8 cellular contexts compared by ENCODE assay signal in genomic region chr14:100065161-100065871, GRCh38. TPM values are rescaled to one million over a fixed set of nuclear protein-coding genes. Genes with fewer than 3 reads are reported as not detected.
A peak's percentile ranks its signal among the peaks of the same experiment; 100 is the strongest.
DNase-seq lines count a peak whose midpoint lies in the region; ATAC-seq and TF ChIP-seq lines count a peak whose summit lies in the region.

EVL (plus strand) TSS chr14:100065422; CDS start chr14:100065501, 79 bp downstream.

- peak in 2 of 3 donors; percentile 17 to 40 for TF ChIP-seq POLR2A in body of pancreas (IDR thresholded peaks at IDR 0.05)

- TF ChIP-seq CTCF in body of pancreas (IDR thresholded peaks at IDR 0.05), result no peak

- H3K9me3 ChIP-seq in T-helper 17 cell (ENCODE audit: control insufficient read depth, low read length, poor library complexity, severe bottlenecking) (no peaks in the 10 kb centered on the region), body of pancreas (no peaks in the 10 kb centered on the region), mononuclear cell (ENCODE audit: low read depth, low read length) (no peaks in the 10 kb centered on the region)

- H3K4me1 ChIP-seq in body of pancreas (no peaks in the 10 kb centered on the region), mononuclear cell (ENCODE audit: insufficient read depth, low read length) (peaks cover 92% of the 10 kb centered on the region)

- H3K4me3 ChIP-seq in body of pancreas (no peak within 1 kb of the TSS), mononuclear cell (ENCODE audit: low read length) (peak within 1 kb of the TSS; percentile 78)

- peaks cover 74% of the 10 kb centered on the region for H3K4me1 Mint-ChIP-seq in T-helper 17 cell
- peaks cover 88% of the 10 kb centered on the region for H3K4me1 Mint-ChIP-seq in stimulated activated effector memory CD8-positive, alpha-beta T cell treated with anti-CD3 and anti-CD28 coated beads, Interleukin-12 subunit alpha, Interleukin-12 subunit beta, amount 100 ng/mL, for 72 hours

- H3K4me3 Mint-ChIP-seq in T-helper 17 cell, result peak within 1 kb of the TSS; percentile 98
- H3K4me3 Mint-ChIP-seq in stimulated activated effector memory CD8-positive, alpha-beta T cell treated with anti-CD3 and anti-CD28 coated beads, Interleukin-12 subunit alpha, Interleukin-12 subunit beta, amount 100 ng/mL, for 72 hours, result peak within 1 kb of the TSS; percentile 77

- H3K36me3 ChIP-seq in body of pancreas (replicated peaks in 1 of 2; ENCODE audit: insufficient read depth in 1 of 2, low read depth in 2 of 2), result no peaks in the 10 kb centered on the region

- peak within 1 kb of the TSS in 1 of 4 donors; percentile 52 for H3K27ac ChIP-seq in body of pancreas

- ATAC-seq in GM19043 (IDR thresholded peaks at IDR 0.05; ENCODE audit: low read depth, unreplicated experiment), result peak; percentile 37
- peak; percentile 44 for ATAC-seq in HG03103 (IDR thresholded peaks at IDR 0.05; ENCODE audit: low read depth, unreplicated experiment)
- ATAC-seq in T-helper 17 cell, result peak; percentile 35
- no peak for ATAC-seq in body of pancreas
- ATAC-seq in stimulated activated effector memory CD8-positive, alpha-beta T cell treated with anti-CD3 and anti-CD28 coated beads, Interleukin-12 subunit alpha, Interleukin-12 subunit beta, amount 100 ng/mL, for 72 hours, result peak; percentile 56

- H3K27ac Mint-ChIP-seq in T-helper 17 cell, result peak within 1 kb of the TSS; percentile 99
- peak within 1 kb of the TSS; percentile 94 for H3K27ac Mint-ChIP-seq in stimulated activated effector memory CD8-positive, alpha-beta T cell treated with anti-CD3 and anti-CD28 coated beads, Interleukin-12 subunit alpha, Interleukin-12 subunit beta, amount 100 ng/mL, for 72 hours

- H3K36me3 Mint-ChIP-seq in T-helper 17 cell (ENCODE audit: low read depth), result peaks cover 9% of the 10 kb centered on the region
- peaks cover 64% of the 10 kb centered on the region for H3K36me3 Mint-ChIP-seq in stimulated activated effector memory CD8-positive, alpha-beta T cell treated with anti-CD3 and anti-CD28 coated beads, Interleukin-12 subunit alpha, Interleukin-12 subunit beta, amount 100 ng/mL, for 72 hours

- H3K27me3 ChIP-seq in body of pancreas, result no peaks in the 10 kb centered on the region
- H3K27me3 ChIP-seq in mononuclear cell (ENCODE audit: insufficient read depth, low read length), result no peaks in the 10 kb centered on the region

- intact Hi-C loops in body of pancreas (cut with DNase I), result no loop called here

- 76 to 87% methylated on average over 5 to 6 of the region's 6 CpGs for WGBS in body of pancreas, 2 donors

- no peaks in the 10 kb centered on the region for H3K9me3 Mint-ChIP-seq in stimulated activated effector memory CD8-positive, alpha-beta T cell treated with anti-CD3 and anti-CD28 coated beads, Interleukin-12 subunit alpha, Interleukin-12 subunit beta, amount 100 ng/mL, for 72 hours

- DNase-seq in T-helper 17 cell (peak; percentile 46 to 54 (median 49)), body of pancreas (peak in 2 of 4 donors; percentile 32 to 59), NCI-H345 treated with DMSO at 0.1 percent for 48 hours (lab: John Stamatoyannopoulos, UW; ENCODE audit: unreplicated experiment) (no peak), NCI-H774 (lab: John Stamatoyannopoulos, UW) (no peak)
- peak; percentile 63 to 85 for DNase-seq in stimulated activated effector memory CD8-positive, alpha-beta T cell treated with anti-CD3 and anti-CD28 coated beads, Interleukin-12 subunit alpha, Interleukin-12 subunit beta, amount 100 ng/mL, for 72 hours (ENCODE audit: low spot score in 2 of 2)

- no peaks in the 10 kb centered on the region for H3K27me3 Mint-ChIP-seq in T-helper 17 cell

RNA-seq across cellular contexts. Expression of gene EVL, which starts in this region (rescaled TPM):
- total RNA-seq in T-helper 17 cell (100 to 1,000 TPM; 793 to 831 TPM), body of pancreas (10 to 100 TPM; 22.3 to 57.7 TPM), mononuclear cell (425 TPM)

Comparison
In these comparisons a context has a peak if more than half of its experiments do, and no peak if none do; other contexts are left out.
1. DNase-seq: peak in T-helper 17 cell (3 of 3) and stimulated activated effector memory CD8-positive, alpha-beta T cell treated with anti-CD3 and anti-CD28 coated beads, Interleukin-12 subunit alpha, Interleukin-12 subunit beta, amount 100 ng/mL, for 72 hours (2 of 2); none in NCI-H345 treated with DMSO at 0.1 percent for 48 hours (single experiment) and NCI-H774 (single experiment).